8 cellular contexts compared by ENCODE assay signal in the genomic region with DNA sequence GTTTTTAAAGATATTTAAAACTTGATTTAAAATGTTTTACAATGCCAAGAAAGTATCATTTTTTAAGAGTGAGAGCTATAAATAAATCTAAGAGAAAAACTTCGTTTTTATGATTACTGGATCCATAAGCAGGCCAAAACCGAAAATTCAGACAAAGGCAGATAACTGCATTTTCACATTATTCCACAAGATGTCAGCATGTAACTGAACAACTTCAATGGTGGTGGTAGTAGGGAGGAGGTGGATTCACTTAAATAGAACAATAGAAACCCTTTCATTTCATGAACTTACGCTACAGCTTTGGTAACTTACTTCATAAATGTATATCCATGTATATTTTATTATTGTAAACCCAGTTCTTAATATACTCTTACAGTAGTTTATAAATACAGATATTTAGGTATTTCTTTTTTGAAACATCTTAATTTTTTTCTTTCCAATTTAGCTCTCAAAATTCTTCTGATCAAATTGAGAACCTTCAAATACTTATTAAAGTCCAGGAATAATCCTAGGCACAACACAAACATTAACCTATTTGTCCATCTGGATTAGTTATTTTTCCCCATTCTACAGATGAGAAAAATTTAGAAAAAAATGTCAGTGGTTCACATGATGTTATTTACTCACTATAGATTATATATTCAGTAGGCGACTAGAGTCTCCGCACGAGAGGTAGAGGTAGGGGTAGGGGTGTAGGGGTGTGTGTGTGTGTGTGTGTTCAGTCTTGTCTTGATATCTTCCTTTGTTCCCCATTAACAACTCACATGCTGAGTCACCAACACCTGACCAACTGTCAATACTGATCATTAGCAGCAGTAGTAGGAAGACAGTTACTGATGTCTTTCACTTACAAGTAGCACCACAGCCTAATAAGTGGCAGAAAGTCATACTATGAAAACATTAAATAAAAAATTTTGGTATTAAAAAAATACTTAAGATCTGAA.
DNase-seq lines count a peak whose midpoint lies in the region; ATAC-seq and TF ChIP-seq lines count a peak whose summit lies in the region.

No MANE protein-coding gene starts in this region.

- ATAC-seq in effector memory CD8-positive, alpha-beta T cell (replicated peaks): peak; percentile 93
- peak; percentile 88 for ATAC-seq in memory B cell (ENCODE audit: low read depth)

- H2AFZ ChIP-seq in MM.1S (ENCODE audit: low read length): no peak overlapping the region

- intact Hi-C loops in activated CD4-positive, alpha-beta T cell treated with anti-CD3 and anti-CD28 coated beads, Interleukin-2, amount 10 ng/mL, durations not matched to agents 24 days and 14 days (cut with micrococcal nuclease): loop anchor here (1.0 to 2.0 kb wide), 5 partner anchors 74 to 422 kb away; no protein-coding TSS in a partner anchor

- H3K4me3 Mint-ChIP-seq in activated CD4-positive, alpha-beta T cell treated with anti-CD3 and anti-CD28 coated beads, Interleukin-2, amount 10 ng/mL, durations not matched to agents 24 days and 14 days: no peak overlapping the region
- H3K4me3 Mint-ChIP-seq in effector memory CD8-positive, alpha-beta T cell: no peak overlapping the region
- no peak overlapping the region for H3K4me3 Mint-ChIP-seq in memory B cell

- H4K20me1 ChIP-seq in MM.1S (ENCODE audit: insufficient read depth, low read length): no peaks in the 10 kb centered on the region

- H3K36me3 Mint-ChIP-seq in activated CD4-positive, alpha-beta T cell treated with anti-CD3 and anti-CD28 coated beads, Interleukin-2, amount 10 ng/mL, durations not matched to agents 24 days and 14 days (ENCODE audit: low read depth): peaks cover 4% of the 10 kb centered on the region
- H3K36me3 Mint-ChIP-seq in effector memory CD8-positive, alpha-beta T cell (ENCODE audit: insufficient read depth): no peaks in the 10 kb centered on the region
- no peaks in the 10 kb centered on the region for H3K36me3 Mint-ChIP-seq in memory B cell

- H3K4me3 ChIP-seq in MM.1S (ENCODE audit: low read length): no peak overlapping the region

- TF ChIP-seq CTCF in MM.1S (IDR thresholded peaks at IDR 0.05; ENCODE audit: low read length): peak; percentile 79

- H3K9me2 ChIP-seq in MM.1S (replicated peaks; ENCODE audit: insufficient read depth, low read length): no peaks in the 10 kb centered on the region

- no peak overlapping the region for H3K9ac ChIP-seq in MM.1S (ENCODE audit: low read length)

- peaks cover 1% of the 10 kb centered on the region for H3K4me1 Mint-ChIP-seq in activated CD4-positive, alpha-beta T cell treated with anti-CD3 and anti-CD28 coated beads, Interleukin-2, amount 10 ng/mL, durations not matched to agents 24 days and 14 days
- no peaks in the 10 kb centered on the region for H3K4me1 Mint-ChIP-seq in effector memory CD8-positive, alpha-beta T cell (ENCODE audit: low read depth in 2 of 2)
- peaks cover 2% of the 10 kb centered on the region for H3K4me1 Mint-ChIP-seq in memory B cell

- H3K9me3 ChIP-seq in MM.1S (replicated peaks; ENCODE audit: insufficient read depth, low read length): no peaks in the 10 kb centered on the region

- H3F3A ChIP-seq in MM.1S (ENCODE audit: insufficient read depth, low read length): no peaks in the 10 kb centered on the region

- H3K36me3 ChIP-seq in MM.1S (replicated peaks; ENCODE audit: insufficient read depth, low read length): no peaks in the 10 kb centered on the region

- H3K9me3 Mint-ChIP-seq in activated CD4-positive, alpha-beta T cell treated with anti-CD3 and anti-CD28 coated beads, Interleukin-2, amount 10 ng/mL, durations not matched to agents 24 days and 14 days: no peaks in the 10 kb centered on the region
- H3K9me3 Mint-ChIP-seq in effector memory CD8-positive, alpha-beta T cell: no peaks in the 10 kb centered on the region
- H3K9me3 Mint-ChIP-seq in memory B cell: no peaks in the 10 kb centered on the region

- no peaks in the 10 kb centered on the region for H3K79me2 ChIP-seq in MM.1S (ENCODE audit: low read length)

- DNase-seq in activated CD4-positive, alpha-beta T cell treated with anti-CD3 and anti-CD28 coated beads, Interleukin-2, amount 10 ng/mL, durations not matched to agents 24 days and 14 days: peak; percentile 84
- no peak for DNase-seq in activated CD4-positive, alpha-beta T cell treated with anti-CD3 and anti-CD28 coated beads for 1 hour
- DNase-seq in HCEC 1CT (peak; percentile 65), MM.1S (peak; percentile 71), RPMI8226 (peak; percentile 38), memory B cell (ENCODE audit: low spot score in 2 of 2) (peak in 1 of 2 donors; percentile 63), T1000 (lab: John Stamatoyannopoulos, UW) (no peak)
- peak; percentile 28 to 46 (median 39) for DNase-seq in effector memory CD8-positive, alpha-beta T cell

- H3K27ac Mint-ChIP-seq in activated CD4-positive, alpha-beta T cell treated with anti-CD3 and anti-CD28 coated beads, Interleukin-2, amount 10 ng/mL, durations not matched to agents 24 days and 14 days: no peak overlapping the region
- H3K27ac Mint-ChIP-seq in effector memory CD8-positive, alpha-beta T cell: no peak overlapping the region
- H3K27ac Mint-ChIP-seq in memory B cell: no peak overlapping the region

- H3K27me3 ChIP-seq in MM.1S (replicated peaks; ENCODE audit: insufficient read depth, low read length): no peaks in the 10 kb centered on the region

- H3K27ac ChIP-seq in MM.1S (ENCODE audit: low read length): no peak overlapping the region

- H3K4me1 ChIP-seq in MM.1S (ENCODE audit: low read length): peaks cover 10% of the 10 kb centered on the region; the same call in 1 of the 2 replicates

- H3K4me2 ChIP-seq in MM.1S (ENCODE audit: low read depth, low read length): peak overlapping the region; percentile 20; the same call in 1 of the 2 replicates

- no peaks in the 10 kb centered on the region for H3K27me3 Mint-ChIP-seq in activated CD4-positive, alpha-beta T cell treated with anti-CD3 and anti-CD28 coated beads, Interleukin-2, amount 10 ng/mL, durations not matched to agents 24 days and 14 days
- H3K27me3 Mint-ChIP-seq in effector memory CD8-positive, alpha-beta T cell: no peaks in the 10 kb centered on the region
- no peaks in the 10 kb centered on the region for H3K27me3 Mint-ChIP-seq in memory B cell

Comparison
In these comparisons a context has a peak if more than half of its experiments do, and no peak if none do; other contexts are left out.
1. DNase-seq: peak in activated CD4-positive, alpha-beta T cell treated with anti-CD3 and anti-CD28 coated beads, Interleukin-2, amount 10 ng/mL, durations not matched to agents 24 days and 14 days (single experiment), HCEC 1CT (single experiment), MM.1S (single experiment), RPMI8226 (single experiment) and effector memory CD8-positive, alpha-beta T cell (3 of 3); none in activated CD4-positive, alpha-beta T cell treated with anti-CD3 and anti-CD28 coated beads for 1 hour (single experiment) and T1000 (single experiment).